In the genomic region with DNA sequence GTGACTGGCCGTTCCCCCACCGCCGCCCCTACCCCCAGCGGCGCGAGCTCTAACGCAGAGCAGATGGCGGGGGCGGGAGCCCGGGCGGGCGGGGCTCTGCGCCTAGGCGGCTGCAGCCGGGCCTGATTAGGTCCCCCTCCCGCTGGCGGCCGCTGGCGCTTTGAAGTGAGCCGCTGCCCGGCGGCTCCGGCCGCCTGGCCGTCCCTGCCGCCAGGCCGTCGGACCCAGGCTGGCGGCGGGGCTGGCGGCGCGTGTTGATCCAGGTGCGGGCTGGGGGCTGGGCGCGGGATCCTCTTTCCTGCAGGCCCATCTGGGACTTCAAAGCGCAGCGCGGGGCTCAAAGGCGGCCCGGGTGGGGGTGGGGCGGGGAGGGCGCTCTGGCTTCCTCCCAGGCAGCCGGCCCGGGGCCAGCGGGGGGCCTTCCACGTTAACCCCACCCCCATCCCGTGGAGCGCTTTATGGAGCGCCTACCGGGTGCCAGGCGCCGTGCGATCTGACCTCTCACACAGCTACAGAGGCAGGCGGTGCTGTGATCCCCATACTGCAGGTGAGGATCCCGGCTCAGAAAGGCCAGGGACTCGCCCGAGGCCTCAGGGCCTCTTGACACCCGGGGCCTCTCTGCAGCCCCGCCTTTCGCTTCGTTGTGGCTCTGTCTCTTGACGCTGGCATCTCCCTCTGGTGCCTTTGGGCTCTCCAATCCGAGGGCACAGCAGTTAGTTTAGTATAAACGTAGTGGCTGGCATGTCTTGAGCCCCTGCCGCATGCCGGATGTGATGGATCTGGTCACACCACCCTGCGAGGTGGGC, we compare ENCODE assay signal across 8 cellular contexts.
DNase-seq lines count a peak whose midpoint lies in the region; ATAC-seq and TF ChIP-seq lines count a peak whose summit lies in the region.

No MANE protein-coding gene starts in this region.

- H3K9me2 ChIP-seq in MM.1S (replicated peaks; ENCODE audit: insufficient read depth, low read length), result no peaks in the 10 kb centered on the region

- no peak overlapping the region for H3K4me2 ChIP-seq in MM.1S (ENCODE audit: low read depth, low read length)

- no peak for ATAC-seq in central memory CD8-positive, alpha-beta T cell (replicated peaks; ENCODE audit: extremely low read depth, poor library complexity, severe bottlenecking)
- ATAC-seq in naive thymus-derived CD8-positive, alpha-beta T cell, result peak; percentile 55 to 66
- no peak for ATAC-seq in stimulated activated memory B cell treated with anti-CD40 and anti-IgM and Interleukin-4, amounts not matched to agents 10 μg/mL and 1 μg/mL and 100 μg/mL, for 72 hours

- POLR2A ChIA-PET in naive thymus-derived CD8-positive, alpha-beta T cell (lab: Charles Lee), result no interaction called here

- peaks cover 3% of the 10 kb centered on the region for H3K36me3 Mint-ChIP-seq in central memory CD8-positive, alpha-beta T cell (ENCODE audit: insufficient read depth)
- peaks cover 0 to 4% (median 0%) of the 10 kb centered on the region in 3 donors for H3K36me3 Mint-ChIP-seq in naive thymus-derived CD8-positive, alpha-beta T cell
- no peaks in the 10 kb centered on the region for H3K36me3 Mint-ChIP-seq in stimulated activated memory B cell treated with anti-CD40 and anti-IgM and Interleukin-4, amounts not matched to agents 10 μg/mL and 1 μg/mL and 100 μg/mL, for 72 hours

- no peak overlapping the region for H3K27ac Mint-ChIP-seq in central memory CD8-positive, alpha-beta T cell (ENCODE audit: low read depth)
- H3K27ac Mint-ChIP-seq in naive thymus-derived CD8-positive, alpha-beta T cell, result peak overlapping the region in 1 of 10 donors; percentile 47
- H3K27ac Mint-ChIP-seq in stimulated activated memory B cell treated with anti-CD40 and anti-IgM and Interleukin-4, amounts not matched to agents 10 μg/mL and 1 μg/mL and 100 μg/mL, for 72 hours, result no peak overlapping the region

- no peaks in the 10 kb centered on the region for H4K20me1 ChIP-seq in MM.1S (ENCODE audit: insufficient read depth, low read length)

- H3K79me2 ChIP-seq in MM.1S (ENCODE audit: low read length), result no peaks in the 10 kb centered on the region

- H3K4me1 Mint-ChIP-seq in central memory CD8-positive, alpha-beta T cell, result peaks cover 5% of the 10 kb centered on the region
- peaks cover 5 to 12% (median 11%) of the 10 kb centered on the region in 4 donors for H3K4me1 Mint-ChIP-seq in naive thymus-derived CD8-positive, alpha-beta T cell
- no peaks in the 10 kb centered on the region for H3K4me1 Mint-ChIP-seq in stimulated activated memory B cell treated with anti-CD40 and anti-IgM and Interleukin-4, amounts not matched to agents 10 μg/mL and 1 μg/mL and 100 μg/mL, for 72 hours

- no peak overlapping the region for H3K27ac ChIP-seq in MM.1S (ENCODE audit: low read length)

- no peak overlapping the region for H2AFZ ChIP-seq in MM.1S (ENCODE audit: low read length)

- no peaks in the 10 kb centered on the region for H3K9me3 Mint-ChIP-seq in central memory CD8-positive, alpha-beta T cell
- no peaks in the 10 kb centered on the region for H3K9me3 Mint-ChIP-seq in naive thymus-derived CD8-positive, alpha-beta T cell
- no peaks in the 10 kb centered on the region for H3K9me3 Mint-ChIP-seq in stimulated activated memory B cell treated with anti-CD40 and anti-IgM and Interleukin-4, amounts not matched to agents 10 μg/mL and 1 μg/mL and 100 μg/mL, for 72 hours

- peaks cover 85% of the 10 kb centered on the region for H3K27me3 Mint-ChIP-seq in central memory CD8-positive, alpha-beta T cell
- peaks cover 7 to 32% (median 26%) of the 10 kb centered on the region in 5 donors for H3K27me3 Mint-ChIP-seq in naive thymus-derived CD8-positive, alpha-beta T cell
- H3K27me3 Mint-ChIP-seq in stimulated activated memory B cell treated with anti-CD40 and anti-IgM and Interleukin-4, amounts not matched to agents 10 μg/mL and 1 μg/mL and 100 μg/mL, for 72 hours, result peaks cover 78% of the 10 kb centered on the region

- H3K9ac ChIP-seq in MM.1S (ENCODE audit: low read length), result no peak overlapping the region

- TF ChIP-seq CTCF in MM.1S (IDR thresholded peaks at IDR 0.05; ENCODE audit: low read length), result no peak

- H3F3A ChIP-seq in MM.1S (ENCODE audit: insufficient read depth, low read length), result no peaks in the 10 kb centered on the region

- peak; percentile 1 for DNase-seq in NCI-H2107 (lab: John Stamatoyannopoulos, UW)
- no peak for DNase-seq in NCI-H2107 treated with DMSO at 0.1 percent for 48 hours (lab: John Stamatoyannopoulos, UW; ENCODE audit: unreplicated experiment)
- DNase-seq in NCI-H2171 (lab: John Stamatoyannopoulos, UW), result peak; percentile 71
- DNase-seq in central memory CD8-positive, alpha-beta T cell (ENCODE audit: low spot score in 2 of 2), result no peak
- peak in 4 of 10 donors; percentile 3 to 25 (median 6) for DNase-seq in naive thymus-derived CD8-positive, alpha-beta T cell
- DNase-seq in NCI-H2081 treated with DMSO at 0.1 percent for 48 hours (lab: John Stamatoyannopoulos, UW), result no peak
- DNase-seq in MM.1S, result no peak

- no peak overlapping the region for H3K4me3 ChIP-seq in MM.1S (ENCODE audit: low read length)

- no peaks in the 10 kb centered on the region for H3K9me3 ChIP-seq in MM.1S (replicated peaks; ENCODE audit: insufficient read depth, low read length)

- H3K27me3 ChIP-seq in MM.1S (replicated peaks; ENCODE audit: insufficient read depth, low read length), result peaks cover 6% of the 10 kb centered on the region; the same call in 1 of the 2 replicates

- no peaks in the 10 kb centered on the region for H3K4me1 ChIP-seq in MM.1S (ENCODE audit: low read length)

- peak overlapping the region; percentile 13 for H3K4me3 Mint-ChIP-seq in central memory CD8-positive, alpha-beta T cell
- H3K4me3 Mint-ChIP-seq in naive thymus-derived CD8-positive, alpha-beta T cell, result peak overlapping the region; percentile 28 to 84 (median 71)
- no peak overlapping the region for H3K4me3 Mint-ChIP-seq in stimulated activated memory B cell treated with anti-CD40 and anti-IgM and Interleukin-4, amounts not matched to agents 10 μg/mL and 1 μg/mL and 100 μg/mL, for 72 hours

- no peaks in the 10 kb centered on the region for H3K36me3 ChIP-seq in MM.1S (replicated peaks; ENCODE audit: insufficient read depth, low read length)

Comparison
In these comparisons a context has a peak if more than half of its experiments do, and no peak if none do; other contexts are left out.
1. DNase-seq: peak in NCI-H2107 (single experiment) and NCI-H2171 (single experiment); none in NCI-H2107 treated with DMSO at 0.1 percent for 48 hours (single experiment), central memory CD8-positive, alpha-beta T cell (0 of 2), NCI-H2081 treated with DMSO at 0.1 percent for 48 hours (single experiment) and MM.1S (single experiment).
2. ATAC-seq: peak in naive thymus-derived CD8-positive, alpha-beta T cell (2 of 2); none in central memory CD8-positive, alpha-beta T cell (single experiment) and stimulated activated memory B cell treated with anti-CD40 and anti-IgM and Interleukin-4, amounts not matched to agents 10 μg/mL and 1 μg/mL and 100 μg/mL, for 72 hours (single experiment).